In genomic region chr6:149845549-149845948, GRCh38 we compare ENCODE assay signal across 21 cellular contexts. TPM values are rescaled to one million over a fixed set of nuclear protein-coding genes. Genes with fewer than 3 reads are reported as not detected.
"Had no signal": no experiment of that assay in that cellular context is flagged by ENCODE, and none has a peak within 500 bp of the region (broad histone marks: within the 10 kb centered on the region; RNA-seq: fewer than 3 reads in every experiment).

No MANE protein-coding gene starts in this region.

- H3K36me3 ChIP-seq: adrenal gland, WERI-Rb-1 had no signal

- DNase-seq: activated CD4-positive, alpha-beta T cell treated with anti-CD3 and anti-CD28 coated beads for 1 hour; activated CD8-positive, alpha-beta memory T cell treated with anti-CD3 and anti-CD28 coated beads for 24 hours; activated CD8-positive, alpha-beta memory T cell treated with anti-CD3 and anti-CD28 coated beads, Interleukin-2, amount 50 U/mL, for 48 hours; activated gamma-delta T cell; activated T-cell treated with anti-CD3 and anti-CD28 coated beads, Interleukin-2, amount 50 U/mL, for 72 hours; effector memory CD4-positive, alpha-beta T cell; left ventricle myocardium superior; naive thymus-derived CD8-positive, alpha-beta T cell; stimulated activated CD4-positive, alpha-beta T cell treated with anti-CD3 and anti-CD28 coated beads, Interleukin-2, amount 100 ng/mL, for 24 hours; stimulated activated naive CD4-positive, alpha-beta T cell treated with Interleukin-2 at 50 U/mL for 16 hours; WERI-Rb-1 had no signal

- H3K27me3 ChIP-seq: adrenal gland, tibial nerve had no signal

- H3K36me3 Mint-ChIP-seq: activated naive CD4-positive, alpha-beta T cell treated with anti-CD3 and anti-CD28 coated beads, Interleukin-2, amount 50 U/mL, for 72 hours had no signal

- H3K4me3 ChIP-seq: adrenal gland, tibial nerve had no signal

- H3K27ac ChIP-seq: tibial nerve, WERI-Rb-1 had no signal

- ATAC-seq: activated naive CD4-positive, alpha-beta T cell treated with anti-CD3 and anti-CD28 coated beads, Interleukin-2, amount 50 U/mL, for 72 hours; activated T-cell treated with anti-CD3 and anti-CD28 coated beads, Interleukin-2, amount 50 U/mL, for 72 hours; left ventricle myocardium superior; naive thymus-derived CD8-positive, alpha-beta T cell had no signal

- H3K9me3 ChIP-seq: adrenal gland, tibial nerve had no signal

- H3K27ac Mint-ChIP-seq: activated naive CD4-positive, alpha-beta T cell treated with anti-CD3 and anti-CD28 coated beads, Interleukin-2, amount 50 U/mL, for 72 hours; activated T-cell treated with anti-CD3 and anti-CD28 coated beads, Interleukin-2, amount 50 U/mL, for 72 hours; naive thymus-derived CD8-positive, alpha-beta T cell; T-helper 1 cell treated with Interleukin-12 subunit alpha and Interleukin-12 subunit beta and Interleukin-4 antibody, amounts not matched to agents 30 μg/mL and 1 μg/mL, for 36 hours had no signal

- H3K4me3 Mint-ChIP-seq: activated T-cell treated with anti-CD3 and anti-CD28 coated beads, Interleukin-2, amount 50 U/mL, for 72 hours; naive thymus-derived CD8-positive, alpha-beta T cell; T-helper 1 cell treated with Interleukin-12 subunit alpha and Interleukin-12 subunit beta and Interleukin-4 antibody, amounts not matched to agents 30 μg/mL and 1 μg/mL, for 36 hours had no signal

- H3K9me3 Mint-ChIP-seq: activated naive CD4-positive, alpha-beta T cell treated with anti-CD3 and anti-CD28 coated beads, Interleukin-2, amount 50 U/mL, for 72 hours; activated T-cell treated with anti-CD3 and anti-CD28 coated beads, Interleukin-2, amount 50 U/mL, for 72 hours; naive thymus-derived CD8-positive, alpha-beta T cell; T-helper 1 cell treated with Interleukin-12 subunit alpha and Interleukin-12 subunit beta and Interleukin-4 antibody, amounts not matched to agents 30 μg/mL and 1 μg/mL, for 36 hours had no signal

- FAIRE-seq: urothelium cell line had no signal

RNA-seq across cellular contexts. Expression of gene RAET1E, which starts 52.4 kb away (rescaled TPM):
- total RNA-seq: activated T-cell treated with anti-CD3 and anti-CD28 coated beads, Interleukin-2, amount 50 U/mL, for 72 hours; cerebellum; dermis blood vessel endothelial cell; fibroblast of villous mesenchyme; glomerular endothelial cell; naive thymus-derived CD8-positive, alpha-beta T cell; renal cortical epithelial cell had no signal
- polyA plus RNA-seq: naive thymus-derived CD8-positive, alpha-beta T cell had no signal
